Comparison of ENCODE assay signal across 16 cellular contexts in genomic region chr9:88400021-88400420, GRCh38. TPM values are rescaled to one million over a fixed set of nuclear protein-coding genes. Genes with fewer than 3 reads are reported as not detected.
DNase-seq lines count a peak whose midpoint lies in the region; ATAC-seq and TF ChIP-seq lines count a peak whose summit lies in the region.
"Had no signal": no experiment of that assay in that cellular context is flagged by ENCODE, and none has a peak within 500 bp of the region (broad histone marks: within the 10 kb centered on the region; RNA-seq: fewer than 3 reads in every experiment).

No MANE protein-coding gene starts in this region.

- POLR2A ChIA-PET in MCF 10A (lab: Yijun Ruan, JAX): interaction anchor here (0.7 to 0.9 kb wide), 2 partner anchors 14 to 202 kb away, joined by 3 read pairs; no protein-coding TSS in a partner anchor

- H3K4me3 ChIP-seq in breast epithelium: no peak overlapping the region
- H3K4me3 ChIP-seq in WI38 (ENCODE audit: low read depth, low read length): peak overlapping the region; percentile 33
- H3K4me3 ChIP-seq in foreskin fibroblast (ENCODE audit: low read depth in 1 of 2, low read length in 2 of 2): no peak overlapping the region
- H3K4me3 ChIP-seq in smooth muscle cell: no peak overlapping the region
- H3K4me3 ChIP-seq: prostate gland, tibial nerve had no signal

- no peaks in the 10 kb centered on the region for H3K9me3 ChIP-seq in breast epithelium
- no peaks in the 10 kb centered on the region for H3K9me3 ChIP-seq in smooth muscle cell (replicated peaks; ENCODE audit: low read depth)
- H3K9me3 ChIP-seq: prostate gland, tibial nerve had no signal

- H3K27ac ChIP-seq in breast epithelium: no peak overlapping the region
- H3K27ac ChIP-seq in smooth muscle cell (ENCODE audit: low read depth): peak overlapping the region; percentile 83
- H3K27ac ChIP-seq: 22Rv1, prostate gland, tibial nerve had no signal

- H3K4me3 Mint-ChIP-seq in MCF 10A (ENCODE audit: unreplicated experiment): peak overlapping the region; percentile 31
- H3K4me3 Mint-ChIP-seq: activated CD4-positive, alpha-beta memory T cell treated with anti-CD3 and anti-CD28 coated beads for 36 hours; activated naive CD8-positive, alpha-beta T cell had no signal

- peaks cover 20% of the 10 kb centered on the region for H3K4me1 Mint-ChIP-seq in MCF 10A (ENCODE audit: insufficient read depth, unreplicated experiment)

- intact Hi-C loops in MCF 10A (cut with micrococcal nuclease) (no loop called here), breast epithelium (cut with DNase I; ENCODE audit: low total_unique reads) (no loop called here)

- H3K27ac Mint-ChIP-seq in MCF 10A (ENCODE audit: low read depth, unreplicated experiment): peak overlapping the region; percentile 78
- H3K27ac Mint-ChIP-seq: activated CD4-positive, alpha-beta memory T cell treated with anti-CD3 and anti-CD28 coated beads for 36 hours; activated naive CD8-positive, alpha-beta T cell had no signal

- CTCF ChIA-PET in MCF 10A (lab: Yijun Ruan, JAX): interaction anchor here (0.6 kb wide), 1 partner anchor 142 kb away, joined by 4 read pairs; no protein-coding TSS in a partner anchor

- peaks cover 0 to 4% of the 10 kb centered on the region in 2 donors for H3K4me1 ChIP-seq in breast epithelium
- H3K4me1 ChIP-seq in smooth muscle cell (ENCODE audit: low read depth): peaks cover 3% of the 10 kb centered on the region
- H3K4me1 ChIP-seq: prostate gland had no signal

- no peak for ATAC-seq in HG03571 (IDR thresholded peaks at IDR 0.05; ENCODE audit: unreplicated experiment)
- no peak for ATAC-seq in HG03108 (IDR thresholded peaks at IDR 0.05; ENCODE audit: unreplicated experiment)
- ATAC-seq: left ventricle myocardium superior had no signal

- H3K9ac ChIP-seq in smooth muscle cell (ENCODE audit: low read depth): peak overlapping the region; percentile 22

- peak overlapping the region; percentile 57 for H3K4me2 ChIP-seq in smooth muscle cell

- H3K27me3 ChIP-seq in breast epithelium (no peaks in the 10 kb centered on the region), smooth muscle cell (ENCODE audit: low read depth) (no peaks in the 10 kb centered on the region)
- H3K27me3 ChIP-seq: tibial nerve had no signal

- no peaks in the 10 kb centered on the region for H3K27me3 Mint-ChIP-seq in MCF 10A (ENCODE audit: insufficient read depth, unreplicated experiment)
- H3K27me3 Mint-ChIP-seq: activated CD4-positive, alpha-beta memory T cell treated with anti-CD3 and anti-CD28 coated beads for 36 hours; activated naive CD8-positive, alpha-beta T cell had no signal

- peaks cover 11% of the 10 kb centered on the region for H3F3A ChIP-seq in smooth muscle cell (ENCODE audit: low read depth)

- H2AFZ ChIP-seq in smooth muscle cell (ENCODE audit: low read depth): no peak overlapping the region

- H3K36me3 ChIP-seq in breast epithelium: no peaks in the 10 kb centered on the region
- H3K36me3 ChIP-seq in smooth muscle cell (ENCODE audit: low read depth): no peaks in the 10 kb centered on the region
- H3K36me3 ChIP-seq: prostate gland had no signal

- H3K36me3 Mint-ChIP-seq in MCF 10A (ENCODE audit: insufficient read depth, unreplicated experiment): peaks cover 24% of the 10 kb centered on the region

- DNase-seq in MCF 10A (ENCODE audit: unreplicated experiment) (no peak), breast epithelium (ENCODE audit: low spot score in 2 of 2) (no peak), foreskin fibroblast (peak; percentile 81 to 88), smooth muscle cell (lab: John Stamatoyannopoulos, UW; ENCODE audit: unreplicated experiment) (no peak)
- no peak for DNase-seq in central memory CD4-positive, alpha-beta T cell
- DNase-seq: activated CD4-positive, alpha-beta memory T cell treated with anti-CD3 and anti-CD28 coated beads for 36 hours; H7; left ventricle myocardium superior; NCI-H526 treated with DMSO at 0.1 percent for 48 hours had no signal

- TF ChIP-seq CTCF in MCF 10A (IDR thresholded peaks at IDR 0.05; ENCODE audit: unreplicated experiment) (no peak), breast epithelium (IDR thresholded peaks at IDR 0.05) (no peak), WI38 (IDR thresholded peaks at IDR 0.05; ENCODE audit: low read depth, low read length) (no peak), foreskin fibroblast (IDR thresholded peaks at IDR 0.05; ENCODE audit: low read depth, low read length) (no peak), smooth muscle cell (IDR thresholded peaks at IDR 0.05; ENCODE audit: borderline replicate concordance, insufficient read depth, poor library complexity, severe bottlenecking) (no peak)

- peaks cover 92% of the 10 kb centered on the region for H3K79me2 ChIP-seq in smooth muscle cell (ENCODE audit: low read depth)

- peaks cover 98% of the 10 kb centered on the region for H4K20me1 ChIP-seq in smooth muscle cell (ENCODE audit: low read depth)

- BruUV-seq in MCF 10A (replicated peaks; lab: Mats Ljungman, UMichigan): no TSS peak

- H3K9me3 Mint-ChIP-seq in MCF 10A (ENCODE audit: unreplicated experiment): no peaks in the 10 kb centered on the region

- 6% methylated on average over 3 of the region's 3 CpGs for whole genome bisulfite sequencing in smooth muscle cell (ENCODE audit: low lambda C conversion rate)

- TF ChIP-seq POLR2A in breast epithelium (IDR thresholded peaks at IDR 0.05): no peak

RNA-seq across cellular contexts. Expression of gene SPIN1, which starts 11.8 kb away (rescaled TPM):
- total RNA-seq in MCF 10A (2022) (75.1 and 80.9 TPM in 2 replicates), breast epithelium (100 to 1,000 TPM in 2 of 3 donors, 10 to 100 TPM in 1; 71.8 to 125 (median 103) TPM), smooth muscle cell (122 and 129 TPM in 2 replicates)
- polyA plus RNA-seq in smooth muscle cell: 56.4 and 60.0 TPM in 2 replicates

Comparison
In these comparisons a context has a peak if more than half of its experiments do, and no peak if none do; other contexts are left out.
1. DNase-seq: peak in foreskin fibroblast (2 of 2); none in MCF 10A (single experiment), breast epithelium (0 of 2), smooth muscle cell (single experiment) and central memory CD4-positive, alpha-beta T cell (single experiment).